In the genomic region with DNA sequence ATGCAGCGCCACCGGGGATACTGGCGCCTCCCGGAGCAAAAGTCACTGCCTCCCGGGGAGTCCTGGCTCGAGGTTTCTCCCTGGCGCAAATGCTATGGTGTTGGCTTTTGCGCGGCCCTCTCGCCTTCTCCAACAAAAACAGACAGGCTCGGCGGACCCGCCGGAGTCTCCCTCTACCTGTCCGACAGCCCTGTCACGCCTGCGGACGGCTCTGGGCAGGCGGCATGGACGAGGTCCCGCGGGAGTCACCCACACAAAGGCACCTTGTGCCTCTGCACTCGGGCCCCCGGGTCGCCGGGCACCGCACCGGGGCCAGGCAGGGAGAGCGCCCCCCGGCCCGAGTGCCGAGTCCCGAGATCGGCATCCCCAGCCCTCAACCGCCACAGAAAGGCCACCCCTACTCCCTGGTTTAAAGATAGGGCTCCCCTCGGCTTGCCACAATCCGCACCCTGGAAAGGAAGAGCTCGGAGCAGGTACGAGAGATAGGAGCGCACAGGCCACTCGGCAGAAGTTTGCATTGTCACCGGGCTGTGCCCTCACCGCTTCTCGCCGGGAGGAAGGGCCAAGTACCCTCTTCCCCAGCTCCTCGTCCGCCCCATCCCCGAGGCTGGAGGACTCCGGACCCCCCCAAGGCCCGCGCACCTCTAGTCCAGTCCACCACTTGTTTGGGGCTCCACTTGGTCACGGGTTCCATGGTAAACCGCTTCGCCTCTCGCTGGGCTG, we compare ENCODE assay signal across 8 cellular contexts. TPM values are rescaled to one million over a fixed set of nuclear protein-coding genes. Genes with fewer than 3 reads are reported as not detected.
DNase-seq lines count a peak whose midpoint lies in the region; ATAC-seq and TF ChIP-seq lines count a peak whose summit lies in the region.

No MANE protein-coding gene starts in this region.

- CTCF ChIA-PET in activated CD4-positive, alpha-beta memory T cell treated with anti-CD3 and anti-CD28 coated beads for 36 hours (lab: Charles Lee), result no interaction called here
- CTCF ChIA-PET in activated CD4-positive, alpha-beta memory T cell treated with anti-CD3 and anti-CD28 coated beads, Interleukin-2, amount 10 ng/mL, durations not matched to agents 7 days and 5 days (lab: Charles Lee), result no interaction called here
- CTCF ChIA-PET in RWPE1 (lab: Yijun Ruan, JAX), result interaction anchor here (0.6 to 0.8 kb wide), 2 partner anchors 59 to 235 kb away, joined by 3 read pairs; no protein-coding TSS in a partner anchor

- peaks cover 11% of the 10 kb centered on the region for H3K4me1 Mint-ChIP-seq in activated CD4-positive, alpha-beta memory T cell treated with anti-CD3 and anti-CD28 coated beads for 36 hours (ENCODE audit: low read depth)
- H3K4me1 Mint-ChIP-seq in activated CD4-positive, alpha-beta memory T cell treated with anti-CD3 and anti-CD28 coated beads, Interleukin-2, amount 10 ng/mL, durations not matched to agents 7 days and 5 days, result peaks cover 7% of the 10 kb centered on the region
- peaks cover 37% of the 10 kb centered on the region for H3K4me1 Mint-ChIP-seq in endodermal cell

- H3K27ac ChIP-seq in RWPE1, result peak overlapping the region; percentile 89
- H3K27ac ChIP-seq in endodermal cell (ENCODE audit: low read depth, low read length), result peak overlapping the region; percentile 84

- H3K27ac Mint-ChIP-seq in activated CD4-positive, alpha-beta memory T cell treated with anti-CD3 and anti-CD28 coated beads for 36 hours, result no peak overlapping the region
- no peak overlapping the region for H3K27ac Mint-ChIP-seq in activated CD4-positive, alpha-beta memory T cell treated with anti-CD3 and anti-CD28 coated beads, Interleukin-2, amount 10 ng/mL, durations not matched to agents 7 days and 5 days
- H3K27ac Mint-ChIP-seq in endodermal cell, result peak overlapping the region; percentile 35

- POLR2A ChIA-PET in activated CD4-positive, alpha-beta memory T cell treated with anti-CD3 and anti-CD28 coated beads for 36 hours (lab: Charles Lee), result interaction anchor here (0.7 kb wide), 1 partner anchor 93 kb away, joined by 3 read pairs; no protein-coding TSS in a partner anchor
- POLR2A ChIA-PET in activated CD4-positive, alpha-beta memory T cell treated with anti-CD3 and anti-CD28 coated beads, Interleukin-2, amount 10 ng/mL, durations not matched to agents 7 days and 5 days (lab: Charles Lee), result no interaction called here
- POLR2A ChIA-PET in RWPE1 (lab: Yijun Ruan, JAX; ENCODE audit: low non-redundant PET), result no interaction called here

- H3K36me3 Mint-ChIP-seq in activated CD4-positive, alpha-beta memory T cell treated with anti-CD3 and anti-CD28 coated beads for 36 hours, result no peaks in the 10 kb centered on the region
- H3K36me3 Mint-ChIP-seq in activated CD4-positive, alpha-beta memory T cell treated with anti-CD3 and anti-CD28 coated beads, Interleukin-2, amount 10 ng/mL, durations not matched to agents 7 days and 5 days (ENCODE audit: low read depth), result no peaks in the 10 kb centered on the region
- no peaks in the 10 kb centered on the region for H3K36me3 Mint-ChIP-seq in endodermal cell (ENCODE audit: low read depth)

- intact Hi-C loops in activated CD4-positive, alpha-beta memory T cell treated with anti-CD3 and anti-CD28 coated beads for 36 hours (cut with micrococcal nuclease), result no loop called here

- TF ChIP-seq CTCF in RWPE1 (conservative IDR thresholded peaks at IDR 0.05; ENCODE audit: low read depth) (no peak), endodermal cell (conservative IDR thresholded peaks at IDR 0.05) (no peak)

- H3K4me3 ChIP-seq in endodermal cell (ENCODE audit: low read length) (peak overlapping the region; percentile 86), mucosa of stomach (ENCODE audit: low read length) (peak overlapping the region; percentile 93)

- no peaks in the 10 kb centered on the region for H3K9me3 Mint-ChIP-seq in activated CD4-positive, alpha-beta memory T cell treated with anti-CD3 and anti-CD28 coated beads for 36 hours
- H3K9me3 Mint-ChIP-seq in activated CD4-positive, alpha-beta memory T cell treated with anti-CD3 and anti-CD28 coated beads, Interleukin-2, amount 10 ng/mL, durations not matched to agents 7 days and 5 days, result no peaks in the 10 kb centered on the region
- no peaks in the 10 kb centered on the region for H3K9me3 Mint-ChIP-seq in endodermal cell

- peaks cover 46% of the 10 kb centered on the region for H3K27me3 Mint-ChIP-seq in activated CD4-positive, alpha-beta memory T cell treated with anti-CD3 and anti-CD28 coated beads for 36 hours
- H3K27me3 Mint-ChIP-seq in activated CD4-positive, alpha-beta memory T cell treated with anti-CD3 and anti-CD28 coated beads, Interleukin-2, amount 10 ng/mL, durations not matched to agents 7 days and 5 days, result peaks cover 54% of the 10 kb centered on the region
- peaks cover 35% of the 10 kb centered on the region for H3K27me3 Mint-ChIP-seq in endodermal cell (ENCODE audit: insufficient read depth)

- 0% methylated on average over 22 to 55 of the region's 55 CpGs for WGBS in endodermal cell (ENCODE audit: insufficient coverage in 1 of 2, insufficient read length in 1 of 2), 2 experiments

- peak; percentile 11 for DNase-seq in activated CD4-positive, alpha-beta memory T cell treated with anti-CD3 and anti-CD28 coated beads for 36 hours
- DNase-seq in activated CD4-positive, alpha-beta memory T cell treated with anti-CD3 and anti-CD28 coated beads, Interleukin-2, amount 10 ng/mL, durations not matched to agents 7 days and 5 days, result no peak
- DNase-seq in RWPE1 (ENCODE audit: low spot score) (peak; percentile 31), endodermal cell (peak; percentile 83), NCI-H2029 treated with DMSO at 0.1 percent for 48 hours (lab: John Stamatoyannopoulos, UW) (no peak), GM19240 (ENCODE audit: insufficient read length, low spot score) (no peak)

- H3K9me3 ChIP-seq in endodermal cell (ENCODE audit: control insufficient read depth, low read length), result no peaks in the 10 kb centered on the region
- H3K9me3 ChIP-seq in mucosa of stomach (ENCODE audit: control insufficient read depth, low read length), result no peaks in the 10 kb centered on the region

- peak overlapping the region; percentile 35 for H3K4me3 Mint-ChIP-seq in activated CD4-positive, alpha-beta memory T cell treated with anti-CD3 and anti-CD28 coated beads for 36 hours
- H3K4me3 Mint-ChIP-seq in activated CD4-positive, alpha-beta memory T cell treated with anti-CD3 and anti-CD28 coated beads, Interleukin-2, amount 10 ng/mL, durations not matched to agents 7 days and 5 days, result no peak overlapping the region
- peak overlapping the region; percentile 75 for H3K4me3 Mint-ChIP-seq in endodermal cell

- H3K4me1 ChIP-seq in endodermal cell (ENCODE audit: control insufficient read depth, insufficient read depth, low read length) (no peaks in the 10 kb centered on the region), mucosa of stomach (ENCODE audit: control insufficient read depth, insufficient read depth, low read length) (peaks cover 28% of the 10 kb centered on the region)

- H3K9ac ChIP-seq in endodermal cell (ENCODE audit: extremely low read depth, low read length, poor library complexity, severe bottlenecking) (peak overlapping the region; percentile 61), mucosa of stomach (ENCODE audit: low read length) (peak overlapping the region; percentile 89)

- ATAC-seq in HG02938 (IDR thresholded peaks at IDR 0.05; ENCODE audit: unreplicated experiment), result peak; percentile 13

- peaks cover 7% of the 10 kb centered on the region for H3K27me3 ChIP-seq in endodermal cell (ENCODE audit: control insufficient read depth, insufficient read depth, low read length, poor library complexity, severe bottlenecking)
- H3K27me3 ChIP-seq in mucosa of stomach (ENCODE audit: control insufficient read depth, insufficient read depth, low read length), result no peaks in the 10 kb centered on the region

- H3K36me3 ChIP-seq in endodermal cell (ENCODE audit: control insufficient read depth, insufficient read depth, low read length) (peaks cover 5% of the 10 kb centered on the region), mucosa of stomach (ENCODE audit: control insufficient read depth, insufficient read depth, low read length) (no peaks in the 10 kb centered on the region)

RNA-seq across cellular contexts. Expression of a gene that starts 0.9 kb away (rescaled TPM):
- under 1 TPM; 0.12 TPM for total RNA-seq in activated CD4-positive, alpha-beta memory T cell treated with anti-CD3 and anti-CD28 coated beads for 36 hours
- total RNA-seq in activated CD4-positive, alpha-beta memory T cell treated with anti-CD3 and anti-CD28 coated beads, Interleukin-2, amount 10 ng/mL, durations not matched to agents 7 days and 5 days, result not detected
- 1 to 10 TPM; 5.9 to 8.0 TPM for total RNA-seq in endodermal cell
- 14.3 TPM for polyA plus RNA-seq in endodermal cell (2013, experiment 1 of 2)
- polyA plus RNA-seq in endodermal cell (2013, experiment 2 of 2), result 10.2 TPM

Comparison
In these comparisons a context has a peak if more than half of its experiments do, and no peak if none do; other contexts are left out.
1. DNase-seq: peak in activated CD4-positive, alpha-beta memory T cell treated with anti-CD3 and anti-CD28 coated beads for 36 hours (single experiment), RWPE1 (single experiment) and endodermal cell (single experiment); none in activated CD4-positive, alpha-beta memory T cell treated with anti-CD3 and anti-CD28 coated beads, Interleukin-2, amount 10 ng/mL, durations not matched to agents 7 days and 5 days (single experiment), NCI-H2029 treated with DMSO at 0.1 percent for 48 hours (single experiment) and GM19240 (single experiment).
2. RNA of a gene that starts 0.9 kb away (total RNA-seq): 5.9 to 8.0 TPM in endodermal cell; 0.12 TPM in activated CD4-positive, alpha-beta memory T cell treated with anti-CD3 and anti-CD28 coated beads for 36 hours and not detected in activated CD4-positive, alpha-beta memory T cell treated with anti-CD3 and anti-CD28 coated beads, Interleukin-2, amount 10 ng/mL, durations not matched to agents 7 days and 5 days; every median in the first group is over 4 times any median in the second.